In the genomic region with DNA sequence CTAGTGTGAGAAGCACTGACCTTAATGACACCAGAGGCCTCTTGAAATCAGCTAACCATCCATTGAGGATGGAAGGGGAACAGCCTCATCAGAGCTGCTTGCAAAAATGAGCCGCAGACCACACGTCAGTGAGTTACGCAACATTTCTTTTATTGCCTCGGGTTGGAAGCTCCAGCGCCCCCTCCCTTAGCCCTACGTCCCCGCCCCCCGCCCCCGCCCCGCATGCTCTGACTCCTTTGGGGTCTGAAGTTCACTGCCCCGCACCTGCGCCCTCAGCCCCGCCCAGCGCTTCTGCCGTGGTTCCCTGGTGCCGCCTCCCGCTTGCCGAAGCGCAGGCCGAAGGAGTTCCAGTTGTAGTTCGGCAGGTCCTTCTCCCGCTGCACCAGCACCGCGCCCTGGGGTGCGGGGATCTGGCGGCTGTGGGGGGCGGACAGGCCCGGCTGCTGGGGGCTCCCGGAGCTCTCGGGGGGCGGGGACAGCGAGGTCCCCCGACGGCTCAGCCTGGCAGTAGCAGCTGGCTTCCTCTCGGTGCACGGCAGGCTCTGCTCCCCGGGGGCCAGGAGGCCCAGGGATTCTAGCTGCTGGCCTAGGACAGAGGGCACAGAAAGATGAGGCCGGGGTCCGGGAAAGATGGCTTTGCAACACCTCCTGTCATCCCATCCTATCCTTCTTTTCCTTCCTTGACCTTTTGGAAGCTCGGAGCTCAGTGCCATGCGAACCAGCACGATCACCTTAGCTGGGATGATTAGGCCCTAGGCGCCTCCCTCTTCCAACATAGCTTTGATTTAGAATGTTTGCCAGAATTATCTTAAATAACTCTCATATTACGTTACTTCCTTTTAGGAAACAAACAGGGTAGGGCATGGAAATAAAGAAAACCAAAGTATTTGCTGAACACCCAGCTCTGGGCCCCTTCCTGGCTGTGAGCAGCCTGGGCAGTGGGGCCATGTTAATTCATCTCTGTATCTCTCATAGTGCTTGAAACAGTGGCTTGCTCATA, we compare ENCODE assay signal across 7 cellular contexts. TPM values are rescaled to one million over a fixed set of nuclear protein-coding genes. Genes with fewer than 3 reads are reported as not detected.
A peak's percentile ranks its signal among the peaks of the same experiment; 100 is the strongest.
DNase-seq lines count a peak whose midpoint lies in the region; ATAC-seq and TF ChIP-seq lines count a peak whose summit lies in the region.

No MANE protein-coding gene starts in this region.

- ATAC-seq in omental fat pad (ENCODE audit: low FRiP score) = peak; percentile 57
- no peak for ATAC-seq in GM21526 (IDR thresholded peaks at IDR 0.05; ENCODE audit: low FRiP score, unreplicated experiment)
- ATAC-seq in HG03354 (IDR thresholded peaks at IDR 0.05; ENCODE audit: poor library complexity, severe bottlenecking, unreplicated experiment) = no peak

- H3K4me3 ChIP-seq in epithelial cell of proximal tubule (ENCODE audit: low read depth, low read length) = peak overlapping the region; percentile 33

- TF ChIP-seq CTCF in epithelial cell of proximal tubule (conservative IDR thresholded peaks at IDR 0.05; ENCODE audit: low read depth, low read length) = no peak
- TF ChIP-seq CTCF in omental fat pad (IDR thresholded peaks at IDR 0.05) = no peak

- DNase-seq in HCEC 1CT = peak; percentile 33
- peak; percentile 36 for DNase-seq in NCI-H774 (lab: John Stamatoyannopoulos, UW)
- DNase-seq in epithelial cell of proximal tubule (ENCODE audit: low read depth) = no peak
- DNase-seq in omental fat pad (ENCODE audit: low spot score) = no peak
- no peak for DNase-seq in mesenteric fat pad (ENCODE audit: low spot score)

RNA-seq across cellular contexts. Expression of gene KISS1, which starts 5.8 kb away (rescaled TPM):
- total RNA-seq in epithelial cell of proximal tubule (24.7 and 111 TPM in 2 replicates), omental fat pad (not detected), mesenteric fat pad (not detected)

RNA-seq across cellular contexts. Expression of gene GOLT1A, which starts 23.3 kb away (rescaled TPM):
- total RNA-seq in epithelial cell of proximal tubule (1.7 and 3.0 TPM in 2 replicates), omental fat pad (not detected), mesenteric fat pad (not detected)

RNA-seq across cellular contexts. Expression of gene REN, which starts 24.4 kb away (rescaled TPM):
- total RNA-seq in epithelial cell of proximal tubule = 0.12 TPM in 1 of 2 replicates, not detected in the other
- 1 to 10 TPM in 2 of 4 donors, not detected in 2; 1.4 to 2.8 TPM for total RNA-seq in omental fat pad
- 1.3 TPM for total RNA-seq in mesenteric fat pad

RNA-seq across cellular contexts. Expression of gene ETNK2, which starts 38.7 kb away (rescaled TPM):
- total RNA-seq in epithelial cell of proximal tubule = 12.3 and 15.6 TPM in 2 replicates
- total RNA-seq in omental fat pad = 10 to 100 TPM; 11.8 to 16.9 (median 13.3) TPM
- total RNA-seq in mesenteric fat pad = 6.1 TPM

Comparison
In these comparisons a context has a peak if more than half of its experiments do, and no peak if none do; other contexts are left out.
1. DNase-seq: peak in HCEC 1CT (single experiment) and NCI-H774 (single experiment); none in epithelial cell of proximal tubule (single experiment), omental fat pad (single experiment) and mesenteric fat pad (single experiment).
2. RNA of gene KISS1, which starts 5.8 kb away (total RNA-seq): 24.7 to 111 TPM in epithelial cell of proximal tubule; not detected in omental fat pad and not detected in mesenteric fat pad (single experiment); every median in the first group is over 10 times any median in the second.